ENCODE assay signal across 21 cellular contexts in genomic region chr2:12055219-12055618, GRCh38.
"Had no signal": no experiment of that assay in that cellular context is flagged by ENCODE, and none has a peak within 500 bp of the region (broad histone marks: within the 10 kb centered on the region; RNA-seq: fewer than 3 reads in every experiment).

No MANE protein-coding gene starts in this region.

- H3K36me3 ChIP-seq: colonic mucosa, heart right ventricle, left lung, lower lobe of right lung had no signal

- H3K4me3 ChIP-seq: colonic mucosa, heart right ventricle, left lung, lower lobe of right lung, mucosa of descending colon had no signal

- H3K36me3 Mint-ChIP-seq: mesothelial cell of epicardium had no signal

- DNase-seq: colonic mucosa; cortex of kidney; effector CD8-positive, alpha-beta T cell; effector memory CD8-positive, alpha-beta T cell; endodermal cell; erythroblast; foreskin keratinocyte; glutamatergic neuron; head of caudate nucleus; heart right ventricle; hippocampal formation; left cardiac atrium; left lung; left ventricle myocardium superior; lower lobe of right lung; mesenchymal stem cell; mucosa of descending colon had no signal

- H3K27ac ChIP-seq: colonic mucosa, epithelial cell of prostate, foreskin keratinocyte, heart right ventricle, left lung, lower lobe of right lung had no signal

- ATAC-seq: effector memory CD8-positive, alpha-beta T cell; esophagus mucosa; foreskin keratinocyte; heart right ventricle; left cardiac atrium; left lung; left ventricle myocardium superior; lower lobe of right lung; mucosa of descending colon had no signal

- H3K27me3 ChIP-seq: colonic mucosa, left lung had no signal

- H3K9me3 ChIP-seq: colonic mucosa, left lung, lower lobe of right lung, mucosa of descending colon had no signal

- H3K4me1 ChIP-seq: colonic mucosa, foreskin keratinocyte, lower lobe of right lung had no signal

- H3K9me3 Mint-ChIP-seq: dendritic cell treated with granulocyte-macrophage colony-stimulating factor and Interleukin-4, amounts not matched to agents 40 ng/mL and 50 ng/mL, for 4 days had no signal

- H3K27ac Mint-ChIP-seq: dendritic cell treated with granulocyte-macrophage colony-stimulating factor and Interleukin-4, amounts not matched to agents 40 ng/mL and 50 ng/mL, for 4 days; effector memory CD8-positive, alpha-beta T cell; endodermal cell; mesothelial cell of epicardium had no signal

- H3K4me3 Mint-ChIP-seq: dendritic cell treated with granulocyte-macrophage colony-stimulating factor and Interleukin-4, amounts not matched to agents 40 ng/mL and 50 ng/mL, for 4 days; effector memory CD8-positive, alpha-beta T cell; endodermal cell; mesothelial cell of epicardium had no signal
